In the genomic region with DNA sequence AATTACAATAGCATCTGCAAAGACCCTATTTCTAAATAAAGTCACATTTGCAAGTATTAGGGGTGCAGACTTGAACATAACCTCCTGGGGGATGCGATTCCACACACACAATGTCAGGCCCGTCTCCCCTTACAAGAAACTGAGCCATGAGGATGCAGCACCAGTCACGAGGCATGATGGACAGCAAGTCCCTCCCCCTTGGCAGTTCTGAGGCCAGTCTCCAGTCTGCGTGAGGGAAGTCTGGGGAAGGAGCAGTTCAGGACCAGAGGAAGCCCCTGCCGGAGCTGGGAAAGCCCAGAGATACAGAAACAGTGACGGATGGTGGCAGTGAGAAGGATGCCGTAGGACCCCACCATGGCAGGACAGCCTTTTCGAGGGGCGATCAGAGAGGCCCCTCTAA, we compare ENCODE assay signal across 2 cellular contexts.
TF ChIP-seq lines count a peak whose summit lies in the region.

No MANE protein-coding gene starts in this region.

TF ChIP-seq in GM23338, 12 proteins besides CTCF, POLR2A, EP300 and RAD21 (continues in another document):
- TF ChIP-seq, protein P1, sequence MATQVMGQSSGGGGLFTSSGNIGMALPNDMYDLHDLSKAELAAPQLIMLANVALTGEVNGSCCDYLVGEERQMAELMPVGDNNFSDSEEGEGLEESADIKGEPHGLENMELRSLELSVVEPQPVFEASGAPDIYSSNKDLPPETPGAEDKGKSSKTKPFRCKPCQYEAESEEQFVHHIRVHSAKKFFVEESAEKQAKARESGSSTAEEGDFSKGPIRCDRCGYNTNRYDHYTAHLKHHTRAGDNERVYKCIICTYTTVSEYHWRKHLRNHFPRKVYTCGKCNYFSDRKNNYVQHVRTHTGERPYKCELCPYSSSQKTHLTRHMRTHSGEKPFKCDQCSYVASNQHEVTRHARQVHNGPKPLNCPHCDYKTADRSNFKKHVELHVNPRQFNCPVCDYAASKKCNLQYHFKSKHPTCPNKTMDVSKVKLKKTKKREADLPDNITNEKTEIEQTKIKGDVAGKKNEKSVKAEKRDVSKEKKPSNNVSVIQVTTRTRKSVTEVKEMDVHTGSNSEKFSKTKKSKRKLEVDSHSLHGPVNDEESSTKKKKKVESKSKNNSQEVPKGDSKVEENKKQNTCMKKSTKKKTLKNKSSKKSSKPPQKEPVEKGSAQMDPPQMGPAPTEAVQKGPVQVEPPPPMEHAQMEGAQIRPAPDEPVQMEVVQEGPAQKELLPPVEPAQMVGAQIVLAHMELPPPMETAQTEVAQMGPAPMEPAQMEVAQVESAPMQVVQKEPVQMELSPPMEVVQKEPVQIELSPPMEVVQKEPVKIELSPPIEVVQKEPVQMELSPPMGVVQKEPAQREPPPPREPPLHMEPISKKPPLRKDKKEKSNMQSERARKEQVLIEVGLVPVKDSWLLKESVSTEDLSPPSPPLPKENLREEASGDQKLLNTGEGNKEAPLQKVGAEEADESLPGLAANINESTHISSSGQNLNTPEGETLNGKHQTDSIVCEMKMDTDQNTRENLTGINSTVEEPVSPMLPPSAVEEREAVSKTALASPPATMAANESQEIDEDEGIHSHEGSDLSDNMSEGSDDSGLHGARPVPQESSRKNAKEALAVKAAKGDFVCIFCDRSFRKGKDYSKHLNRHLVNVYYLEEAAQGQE (IDR thresholded peaks at IDR 0.05; ENCODE audit: unreplicated experiment) = no peak
- TF ChIP-seq ZNF331 (CRISPR knock-in tag; IDR thresholded peaks at IDR 0.05; ENCODE audit: low read depth) (no peak), CREB1 (CRISPR knock-in tag; IDR thresholded peaks at IDR 0.05; ENCODE audit: low read depth) (no peak), POLR2AphosphoS5 (IDR thresholded peaks at IDR 0.05; ENCODE audit: low read depth) (no peak), ZNF114 (CRISPR knock-in tag; IDR thresholded peaks at IDR 0.05) (no peak), EZH2phosphoT487 (IDR thresholded peaks at IDR 0.05; ENCODE audit: unreplicated experiment) (no peak), JUNB (IDR thresholded peaks at IDR 0.05; ENCODE audit: unreplicated experiment) (no peak), NANOG (IDR thresholded peaks at IDR 0.05; ENCODE audit: borderline replicate concordance) (no peak)
- TF ChIP-seq, protein P2, sequence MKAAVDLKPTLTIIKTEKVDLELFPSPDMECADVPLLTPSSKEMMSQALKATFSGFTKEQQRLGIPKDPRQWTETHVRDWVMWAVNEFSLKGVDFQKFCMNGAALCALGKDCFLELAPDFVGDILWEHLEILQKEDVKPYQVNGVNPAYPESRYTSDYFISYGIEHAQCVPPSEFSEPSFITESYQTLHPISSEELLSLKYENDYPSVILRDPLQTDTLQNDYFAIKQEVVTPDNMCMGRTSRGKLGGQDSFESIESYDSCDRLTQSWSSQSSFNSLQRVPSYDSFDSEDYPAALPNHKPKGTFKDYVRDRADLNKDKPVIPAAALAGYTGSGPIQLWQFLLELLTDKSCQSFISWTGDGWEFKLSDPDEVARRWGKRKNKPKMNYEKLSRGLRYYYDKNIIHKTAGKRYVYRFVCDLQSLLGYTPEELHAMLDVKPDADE (IDR thresholded peaks at IDR 0.05) = no peak
- TF ChIP-seq, protein P3, sequence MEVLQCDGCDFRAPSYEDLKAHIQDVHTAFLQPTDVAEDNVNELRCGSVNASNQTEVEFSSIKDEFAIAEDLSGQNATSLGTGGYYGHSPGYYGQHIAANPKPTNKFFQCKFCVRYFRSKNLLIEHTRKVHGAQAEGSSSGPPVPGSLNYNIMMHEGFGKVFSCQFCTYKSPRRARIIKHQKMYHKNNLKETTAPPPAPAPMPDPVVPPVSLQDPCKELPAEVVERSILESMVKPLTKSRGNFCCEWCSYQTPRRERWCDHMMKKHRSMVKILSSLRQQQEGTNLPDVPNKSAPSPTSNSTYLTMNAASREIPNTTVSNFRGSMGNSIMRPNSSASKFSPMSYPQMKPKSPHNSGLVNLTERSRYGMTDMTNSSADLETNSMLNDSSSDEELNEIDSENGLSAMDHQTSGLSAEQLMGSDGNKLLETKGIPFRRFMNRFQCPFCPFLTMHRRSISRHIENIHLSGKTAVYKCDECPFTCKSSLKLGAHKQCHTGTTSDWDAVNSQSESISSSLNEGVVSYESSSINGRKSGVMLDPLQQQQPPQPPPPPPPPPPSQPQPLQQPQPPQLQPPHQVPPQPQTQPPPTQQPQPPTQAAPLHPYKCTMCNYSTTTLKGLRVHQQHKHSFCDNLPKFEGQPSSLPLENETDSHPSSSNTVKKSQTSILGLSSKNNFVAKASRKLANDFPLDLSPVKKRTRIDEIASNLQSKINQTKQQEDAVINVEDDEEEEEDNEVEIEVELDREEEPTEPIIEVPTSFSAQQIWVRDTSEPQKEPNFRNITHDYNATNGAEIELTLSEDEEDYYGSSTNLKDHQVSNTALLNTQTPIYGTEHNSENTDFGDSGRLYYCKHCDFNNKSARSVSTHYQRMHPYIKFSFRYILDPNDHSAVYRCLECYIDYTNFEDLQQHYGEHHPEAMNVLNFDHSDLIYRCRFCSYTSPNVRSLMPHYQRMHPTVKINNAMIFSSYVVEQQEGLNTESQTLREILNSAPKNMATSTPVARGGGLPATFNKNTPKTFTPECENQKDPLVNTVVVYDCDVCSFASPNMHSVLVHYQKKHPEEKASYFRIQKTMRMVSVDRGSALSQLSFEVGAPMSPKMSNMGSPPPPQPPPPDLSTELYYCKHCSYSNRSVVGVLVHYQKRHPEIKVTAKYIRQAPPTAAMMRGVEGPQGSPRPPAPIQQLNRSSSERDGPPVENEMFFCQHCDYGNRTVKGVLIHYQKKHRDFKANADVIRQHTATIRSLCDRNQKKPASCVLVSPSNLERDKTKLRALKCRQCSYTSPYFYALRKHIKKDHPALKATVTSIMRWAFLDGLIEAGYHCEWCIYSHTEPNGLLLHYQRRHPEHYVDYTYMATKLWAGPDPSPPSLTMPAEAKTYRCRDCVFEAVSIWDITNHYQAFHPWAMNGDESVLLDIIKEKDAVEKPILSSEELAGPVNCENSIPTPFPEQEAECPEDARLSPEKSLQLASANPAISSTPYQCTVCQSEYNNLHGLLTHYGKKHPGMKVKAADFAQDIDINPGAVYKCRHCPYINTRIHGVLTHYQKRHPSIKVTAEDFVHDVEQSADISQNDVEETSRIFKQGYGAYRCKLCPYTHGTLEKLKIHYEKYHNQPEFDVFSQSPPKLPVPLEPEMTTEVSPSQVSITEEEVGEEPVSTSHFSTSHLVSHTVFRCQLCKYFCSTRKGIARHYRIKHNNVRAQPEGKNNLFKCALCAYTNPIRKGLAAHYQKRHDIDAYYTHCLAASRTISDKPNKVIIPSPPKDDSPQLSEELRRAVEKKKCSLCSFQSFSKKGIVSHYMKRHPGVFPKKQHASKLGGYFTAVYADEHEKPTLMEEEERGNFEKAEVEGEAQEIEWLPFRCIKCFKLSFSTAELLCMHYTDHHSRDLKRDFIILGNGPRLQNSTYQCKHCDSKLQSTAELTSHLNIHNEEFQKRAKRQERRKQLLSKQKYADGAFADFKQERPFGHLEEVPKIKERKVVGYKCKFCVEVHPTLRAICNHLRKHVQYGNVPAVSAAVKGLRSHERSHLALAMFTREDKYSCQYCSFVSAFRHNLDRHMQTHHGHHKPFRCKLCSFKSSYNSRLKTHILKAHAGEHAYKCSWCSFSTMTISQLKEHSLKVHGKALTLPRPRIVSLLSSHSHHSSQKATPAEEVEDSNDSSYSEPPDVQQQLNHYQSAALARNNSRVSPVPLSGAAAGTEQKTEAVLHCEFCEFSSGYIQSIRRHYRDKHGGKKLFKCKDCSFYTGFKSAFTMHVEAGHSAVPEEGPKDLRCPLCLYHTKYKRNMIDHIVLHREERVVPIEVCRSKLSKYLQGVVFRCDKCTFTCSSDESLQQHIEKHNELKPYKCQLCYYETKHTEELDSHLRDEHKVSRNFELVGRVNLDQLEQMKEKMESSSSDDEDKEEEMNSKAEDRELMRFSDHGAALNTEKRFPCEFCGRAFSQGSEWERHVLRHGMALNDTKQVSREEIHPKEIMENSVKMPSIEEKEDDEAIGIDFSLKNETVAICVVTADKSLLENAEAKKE (CRISPR knock-in tag; IDR thresholded peaks at IDR 0.05) = no peak

TF ChIP-seq in IMR-90, 13 proteins besides CTCF, POLR2A, EP300 and RAD21:
- TF ChIP-seq FOS (IDR thresholded peaks at IDR 0.05; ENCODE audit: low read depth, low read length) = no peak
- TF ChIP-seq, protein P4, sequence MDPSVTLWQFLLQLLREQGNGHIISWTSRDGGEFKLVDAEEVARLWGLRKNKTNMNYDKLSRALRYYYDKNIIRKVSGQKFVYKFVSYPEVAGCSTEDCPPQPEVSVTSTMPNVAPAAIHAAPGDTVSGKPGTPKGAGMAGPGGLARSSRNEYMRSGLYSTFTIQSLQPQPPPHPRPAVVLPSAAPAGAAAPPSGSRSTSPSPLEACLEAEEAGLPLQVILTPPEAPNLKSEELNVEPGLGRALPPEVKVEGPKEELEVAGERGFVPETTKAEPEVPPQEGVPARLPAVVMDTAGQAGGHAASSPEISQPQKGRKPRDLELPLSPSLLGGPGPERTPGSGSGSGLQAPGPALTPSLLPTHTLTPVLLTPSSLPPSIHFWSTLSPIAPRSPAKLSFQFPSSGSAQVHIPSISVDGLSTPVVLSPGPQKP (IDR thresholded peaks at IDR 0.05; ENCODE audit: borderline replicate concordance, low read depth, low read length) = no peak
TF ChIP-seq in IMR-90: peak in this region for 0.
